Comparison of ENCODE assay signal across 13 cellular contexts in the genomic region with DNA sequence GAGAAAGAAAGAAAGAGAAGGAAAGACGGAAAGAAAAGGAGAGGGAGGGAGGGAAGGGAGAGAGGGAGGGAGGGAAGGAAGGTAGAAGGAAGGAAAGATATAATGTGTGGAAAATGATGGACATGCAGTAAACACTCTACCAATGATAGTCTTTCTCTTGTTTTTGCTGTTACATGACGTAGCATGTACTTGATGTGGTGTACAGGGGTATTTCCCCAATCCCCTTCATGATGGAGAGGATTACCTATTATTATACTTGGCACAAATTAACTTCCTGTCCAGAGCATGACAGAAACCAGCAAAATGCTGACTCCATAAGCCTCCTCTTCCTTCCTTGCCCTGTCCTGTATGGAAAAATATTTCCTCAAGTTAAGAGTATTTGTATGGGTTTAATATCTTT.
DNase-seq lines count a peak whose midpoint lies in the region; ATAC-seq and TF ChIP-seq lines count a peak whose summit lies in the region.
"Had no signal": no experiment of that assay in that cellular context is flagged by ENCODE, and none has a peak within 500 bp of the region (broad histone marks: within the 10 kb centered on the region; RNA-seq: fewer than 3 reads in every experiment).

No MANE protein-coding gene starts in this region.

- H3K4me1 ChIP-seq in testis (no peaks in the 10 kb centered on the region), tibial nerve (no peaks in the 10 kb centered on the region)
- H3K4me1 ChIP-seq: parathyroid adenoma had no signal

- peaks cover 0 to 6% of the 10 kb centered on the region in 2 donors for H3K36me3 Mint-ChIP-seq in naive B cell

- no peak overlapping the region for H3K4me3 Mint-ChIP-seq in naive B cell
- H3K4me3 Mint-ChIP-seq: activated CD4-positive, alpha-beta T cell treated with anti-CD3 and anti-CD28 coated beads, Interleukin-2, amount 10 ng/mL, durations not matched to agents 7 days and 5 days had no signal

- H3K27ac ChIP-seq in testis (no peak overlapping the region), tibial nerve (peak overlapping the region in 1 of 4 donors; percentile 59)
- H3K27ac ChIP-seq: parathyroid adenoma had no signal

- no peak overlapping the region for H3K4me3 ChIP-seq in testis
- no peak overlapping the region for H3K4me3 ChIP-seq in tibial nerve

- DNase-seq in naive B cell (no peak), testis (no peak), tibial nerve (ENCODE audit: low spot score in 2 of 2) (no peak), iPS-NIHi7 (ENCODE audit: extremely low spot score) (no peak)
- DNase-seq in NK-92 treated with Interleukin-12 subunit alpha and Interleukin-12 subunit beta, amount 100 ng/mL, for 24 hours (lab: John Stamatoyannopoulos, UW): no peak
- DNase-seq: Calu3, kidney glomerular epithelial cell, NCI-H2081 treated with DMSO at 0.1 percent for 48 hours had no signal

- H3K27ac Mint-ChIP-seq in naive B cell: peak overlapping the region in 3 of 6 donors; percentile 13 to 81 (median 56)
- H3K27ac Mint-ChIP-seq: activated CD4-positive, alpha-beta T cell treated with anti-CD3 and anti-CD28 coated beads, Interleukin-2, amount 10 ng/mL, durations not matched to agents 7 days and 5 days had no signal

- H3K36me3 ChIP-seq in testis (ENCODE audit: low read depth, missing control alignments) (no peaks in the 10 kb centered on the region), tibial nerve (no peaks in the 10 kb centered on the region)

- no peaks in the 10 kb centered on the region for H3K27me3 Mint-ChIP-seq in naive B cell

- H3K9me3 ChIP-seq in testis (no peaks in the 10 kb centered on the region), tibial nerve (peaks cover 0 to 11% (median 0%) of the 10 kb centered on the region in 4 donors)

- TF ChIP-seq CTCF in testis (IDR thresholded peaks at IDR 0.05) (no peak), tibial nerve (IDR thresholded peaks at IDR 0.05) (no peak)

- peaks cover 0 to 12% (median 8%) of the 10 kb centered on the region in 7 donors for H3K9me3 Mint-ChIP-seq in naive B cell

- WGBS in testis, 2 donors: 92% methylated on average over 2 of the region's 2 CpGs
- WGBS in tibial nerve, 2 donors: 74 to 79% methylated on average over 2 of the region's 2 CpGs

- peaks cover 29 to 32% (median 31%) of the 10 kb centered on the region in 3 donors for H3K4me1 Mint-ChIP-seq in naive B cell

- no peak for TF ChIP-seq EP300 in tibial nerve (IDR thresholded peaks at IDR 0.05)

- ATAC-seq in GM18861 (IDR thresholded peaks at IDR 0.05; ENCODE audit: unreplicated experiment) (peak; percentile 67), GM21737 (IDR thresholded peaks at IDR 0.05; ENCODE audit: unreplicated experiment) (peak; percentile 69), HG03378 (IDR thresholded peaks at IDR 0.05; ENCODE audit: unreplicated experiment) (peak; percentile 75), naive B cell (ENCODE audit: low read depth in 2 of 2) (peak; percentile 63 to 67)

- H3K27me3 ChIP-seq in testis: no peaks in the 10 kb centered on the region
- H3K27me3 ChIP-seq in tibial nerve: no peaks in the 10 kb centered on the region

- intact Hi-C loops in testis (cut with DNase I; ENCODE audit: low total_unique reads): no loop called here

- TF ChIP-seq POLR2A in testis (IDR thresholded peaks at IDR 0.05): no peak
- TF ChIP-seq POLR2A in tibial nerve (IDR thresholded peaks at IDR 0.05): no peak
